8 cellular contexts compared by ENCODE assay signal in genomic region chr21:45403825-45404725, GRCh38.
DNase-seq lines count a peak whose midpoint lies in the region; ATAC-seq and FAIRE-seq lines count a peak whose summit lies in the region.

No MANE protein-coding gene starts in this region.

- H3K27me3 Mint-ChIP-seq in activated naive CD8-positive, alpha-beta T cell treated with anti-CD3 and anti-CD28 coated beads, Interleukin-2, amount 50 U/mL, for 24 hours = peaks cover 57% of the 10 kb centered on the region
- peaks cover 85% of the 10 kb centered on the region for H3K27me3 Mint-ChIP-seq in stimulated activated memory B cell treated with anti-CD40 and anti-IgM and Interleukin-4, amounts not matched to agents 10 μg/mL and 1 μg/mL and 100 μg/mL, for 72 hours

- H3K4me3 ChIP-seq in iPS-18c (ENCODE audit: insufficient read depth, low read depth, low read length) = peak overlapping the region; percentile 61

- H3K27ac Mint-ChIP-seq in activated naive CD8-positive, alpha-beta T cell treated with anti-CD3 and anti-CD28 coated beads, Interleukin-2, amount 50 U/mL, for 24 hours = no peak overlapping the region
- H3K27ac Mint-ChIP-seq in stimulated activated memory B cell treated with anti-CD40 and anti-IgM and Interleukin-4, amounts not matched to agents 10 μg/mL and 1 μg/mL and 100 μg/mL, for 72 hours = no peak overlapping the region

- H3K4me3 Mint-ChIP-seq in activated naive CD8-positive, alpha-beta T cell treated with anti-CD3 and anti-CD28 coated beads, Interleukin-2, amount 50 U/mL, for 24 hours = peak overlapping the region; percentile 75
- peak overlapping the region; percentile 60 for H3K4me3 Mint-ChIP-seq in stimulated activated memory B cell treated with anti-CD40 and anti-IgM and Interleukin-4, amounts not matched to agents 10 μg/mL and 1 μg/mL and 100 μg/mL, for 72 hours

- peaks cover 7% of the 10 kb centered on the region for H3K9me3 Mint-ChIP-seq in activated naive CD8-positive, alpha-beta T cell treated with anti-CD3 and anti-CD28 coated beads, Interleukin-2, amount 50 U/mL, for 24 hours
- H3K9me3 Mint-ChIP-seq in stimulated activated memory B cell treated with anti-CD40 and anti-IgM and Interleukin-4, amounts not matched to agents 10 μg/mL and 1 μg/mL and 100 μg/mL, for 72 hours = peaks cover 6% of the 10 kb centered on the region

- DNase-seq in HTR-8/SVneo (ENCODE audit: insufficient read length, low spot score) = no peak
- DNase-seq in activated naive CD8-positive, alpha-beta T cell treated with anti-CD3 and anti-CD28 coated beads, Interleukin-2, amount 50 U/mL, for 24 hours = no peak
- no peak for DNase-seq in stimulated activated CD4-positive, alpha-beta T cell treated with anti-CD3 and anti-CD28 coated beads, Interleukin-4, amount 100 ng/mL, for 24 hours
- no peak for DNase-seq in stimulated activated naive CD4-positive, alpha-beta T cell treated with Interleukin-2 at 50 U/mL for 16 hours (lab: John Stamatoyannopoulos, UW)

- H3K36me3 Mint-ChIP-seq in activated naive CD8-positive, alpha-beta T cell treated with anti-CD3 and anti-CD28 coated beads, Interleukin-2, amount 50 U/mL, for 24 hours (ENCODE audit: low read depth) = peaks cover 5% of the 10 kb centered on the region
- peaks cover 7% of the 10 kb centered on the region for H3K36me3 Mint-ChIP-seq in stimulated activated memory B cell treated with anti-CD40 and anti-IgM and Interleukin-4, amounts not matched to agents 10 μg/mL and 1 μg/mL and 100 μg/mL, for 72 hours

- peaks cover 3% of the 10 kb centered on the region for H3K9me3 ChIP-seq in iPS-18c (ENCODE audit: control insufficient read depth, insufficient read depth, low read length)

- ATAC-seq in activated naive CD8-positive, alpha-beta T cell treated with anti-CD3 and anti-CD28 coated beads, Interleukin-2, amount 50 U/mL, for 24 hours = no peak
- ATAC-seq in stimulated activated memory B cell treated with anti-CD40 and anti-IgM and Interleukin-4, amounts not matched to agents 10 μg/mL and 1 μg/mL and 100 μg/mL, for 72 hours = peak; percentile 32
- ATAC-seq in GM18870 (IDR thresholded peaks at IDR 0.05; ENCODE audit: unreplicated experiment) = no peak
- no peak for ATAC-seq in GM18498 (IDR thresholded peaks at IDR 0.05; ENCODE audit: unreplicated experiment)

- H3K4me1 Mint-ChIP-seq in activated naive CD8-positive, alpha-beta T cell treated with anti-CD3 and anti-CD28 coated beads, Interleukin-2, amount 50 U/mL, for 24 hours = peaks cover 13% of the 10 kb centered on the region
- H3K4me1 Mint-ChIP-seq in stimulated activated memory B cell treated with anti-CD40 and anti-IgM and Interleukin-4, amounts not matched to agents 10 μg/mL and 1 μg/mL and 100 μg/mL, for 72 hours = peaks cover 16% of the 10 kb centered on the region

- peak; percentile 38 for FAIRE-seq in HTR-8/SVneo (lab: Jason Lieb, UNC)
